In genomic region chr12:55842681-55843429, GRCh38 we compare ENCODE assay signal across 8 cellular contexts. TPM values are rescaled to one million over a fixed set of nuclear protein-coding genes. Genes with fewer than 3 reads are reported as not detected.
DNase-seq lines count a peak whose midpoint lies in the region; ATAC-seq and TF ChIP-seq lines count a peak whose summit lies in the region.

A gene with protein sequence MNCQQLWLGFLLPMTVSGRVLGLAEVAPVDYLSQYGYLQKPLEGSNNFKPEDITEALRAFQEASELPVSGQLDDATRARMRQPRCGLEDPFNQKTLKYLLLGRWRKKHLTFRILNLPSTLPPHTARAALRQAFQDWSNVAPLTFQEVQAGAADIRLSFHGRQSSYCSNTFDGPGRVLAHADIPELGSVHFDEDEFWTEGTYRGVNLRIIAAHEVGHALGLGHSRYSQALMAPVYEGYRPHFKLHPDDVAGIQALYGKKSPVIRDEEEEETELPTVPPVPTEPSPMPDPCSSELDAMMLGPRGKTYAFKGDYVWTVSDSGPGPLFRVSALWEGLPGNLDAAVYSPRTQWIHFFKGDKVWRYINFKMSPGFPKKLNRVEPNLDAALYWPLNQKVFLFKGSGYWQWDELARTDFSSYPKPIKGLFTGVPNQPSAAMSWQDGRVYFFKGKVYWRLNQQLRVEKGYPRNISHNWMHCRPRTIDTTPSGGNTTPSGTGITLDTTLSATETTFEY (minus strand): TSS chr12:55842936. CDS start chr12:55842830, 106 bp downstream.

- DNase-seq in glomerular visceral epithelial cell (ENCODE audit: extremely low spot score) (peak; percentile 44), prostate gland (ENCODE audit: low spot score) (no peak), foreskin melanocyte (no peak), NCI-H187 treated with DMSO at 0.1 percent for 48 hours (lab: John Stamatoyannopoulos, UW) (no peak), head of caudate nucleus (no peak)

- no peaks in the 10 kb centered on the region for H3K27me3 ChIP-seq in prostate gland (replicated peaks; ENCODE audit: insufficient read depth)

- 0 out of 2 replicates have a peak, but pooled peaks cover under 1% of the 10 kb centered on the region for H3K36me3 ChIP-seq in ES-I3 (ENCODE audit: insufficient read depth, low read length)
- H3K36me3 ChIP-seq in prostate gland = no peaks in the 10 kb centered on the region

- WGBS in prostate gland = 65% methylated on average over 10 of the region's 10 CpGs

- H3K4me1 ChIP-seq in ES-I3 (ENCODE audit: insufficient read depth, low read length) = peaks cover 23% of the 10 kb centered on the region
- no peaks in the 10 kb centered on the region for H3K4me1 ChIP-seq in prostate gland (replicated peaks)

- no peak for TF ChIP-seq CTCF in prostate gland (IDR thresholded peaks at IDR 0.05)

- TF ChIP-seq POLR2A in prostate gland (IDR thresholded peaks at IDR 0.05) = no peak

- peak within 1 kb of the TSS; percentile 7 to 15 for H3K4me3 ChIP-seq in prostate gland

- intact Hi-C loops in prostate gland (cut with DNase I) = no loop called here
- intact Hi-C loops in head of caudate nucleus (cut with DNase I) = no loop called here

- ATAC-seq in SK-N-SH treated with all-trans-retinoic acid at 6 μM for 48 hours = peak; percentile 32
- no peak for ATAC-seq in GM21381 (IDR thresholded peaks at IDR 0.05; ENCODE audit: unreplicated experiment)

- peak within 1 kb of the TSS in 1 of 2 donors; percentile 33 for H3K27ac ChIP-seq in prostate gland

- peak within 1 kb of the TSS; percentile 53 for H3K9ac ChIP-seq in ES-I3 (ENCODE audit: low read depth, low read length)

- H3K9me3 ChIP-seq in ES-I3 (ENCODE audit: control insufficient read depth, insufficient read depth, low read length) (no peaks in the 10 kb centered on the region), prostate gland (no peaks in the 10 kb centered on the region)

TF ChIP-seq in SK-N-SH treated with all-trans-retinoic acid at 6 μM for 48 hours, 23 proteins besides CTCF, POLR2A, EP300 and RAD21:
- no peak for TF ChIP-seq ZNF565 (CRISPR knock-in tag; conservative IDR thresholded peaks at IDR 0.05; ENCODE audit: low read depth)
- no peak for TF ChIP-seq ZNF70 (CRISPR knock-in tag; IDR thresholded peaks at IDR 0.05)
- no peak for TF ChIP-seq ZFP30 (CRISPR knock-in tag; IDR thresholded peaks at IDR 0.05)
- TF ChIP-seq RARB (CRISPR knock-in tag; IDR thresholded peaks at IDR 0.05) = no peak
- no peak for TF ChIP-seq PATZ1 (CRISPR knock-in tag; IDR thresholded peaks at IDR 0.05; ENCODE audit: borderline replicate concordance)
- no peak for TF ChIP-seq OSR1 (CRISPR knock-in tag; IDR thresholded peaks at IDR 0.05)
- no peak for TF ChIP-seq ARNTL (CRISPR knock-in tag; IDR thresholded peaks at IDR 0.05; ENCODE audit: borderline replicate concordance, low read depth)
- no peak for TF ChIP-seq TOX (CRISPR knock-in tag; IDR thresholded peaks at IDR 0.05; ENCODE audit: borderline replicate concordance)
- TF ChIP-seq ESRRG (CRISPR knock-in tag; IDR thresholded peaks at IDR 0.05) = no peak
- no peak for TF ChIP-seq SNAI2 (CRISPR knock-in tag; IDR thresholded peaks at IDR 0.05)
- no peak for TF ChIP-seq CSRNP3 (CRISPR knock-in tag; IDR thresholded peaks at IDR 0.05)
- no peak for TF ChIP-seq TSHZ2 (CRISPR knock-in tag; IDR thresholded peaks at IDR 0.05)
- no peak for TF ChIP-seq CREB5 (CRISPR knock-in tag; IDR thresholded peaks at IDR 0.05; ENCODE audit: low read depth)
- no peak for TF ChIP-seq CSDC2 (CRISPR knock-in tag; IDR thresholded peaks at IDR 0.05)
- TF ChIP-seq TCF4 (CRISPR knock-in tag; IDR thresholded peaks at IDR 0.05; ENCODE audit: borderline replicate concordance) = no peak
- no peak for TF ChIP-seq PPARA (CRISPR knock-in tag; IDR thresholded peaks at IDR 0.05; ENCODE audit: borderline replicate concordance)
- no peak for TF ChIP-seq ZC3H10 (CRISPR knock-in tag; IDR thresholded peaks at IDR 0.05)
- TF ChIP-seq ZFP3 (CRISPR knock-in tag; IDR thresholded peaks at IDR 0.05) = no peak
- TF ChIP-seq GLIS3 (CRISPR knock-in tag; IDR thresholded peaks at IDR 0.05) = no peak
- TF ChIP-seq BACH2 (CRISPR knock-in tag; IDR thresholded peaks at IDR 0.05; ENCODE audit: borderline replicate concordance) = no peak

RNA-seq across cellular contexts. Expression of the gene that starts here (rescaled TPM):
- 1 to 10 TPM in 1 of 2 donors, under 1 TPM in 1; 0.46 to 2.6 TPM for total RNA-seq in prostate gland
